In genomic region chr15:90716317-90716975, GRCh38 we compare ENCODE assay signal across 8 cellular contexts. TPM values are rescaled to one million over a fixed set of nuclear protein-coding genes. Genes with fewer than 3 reads are reported as not detected.
DNase-seq lines count a peak whose midpoint lies in the region; ATAC-seq and TF ChIP-seq lines count a peak whose summit lies in the region.

No MANE protein-coding gene starts in this region.

- TF ChIP-seq EP300 in suprapubic skin (IDR thresholded peaks at IDR 0.05) = no peak

- peak overlapping the region; percentile 80 to 97 (median 92) for H3K27ac ChIP-seq in BLaER1 treated with 17β-estradiol and CSF1 and Interleukin-3, amounts not matched to agents 10 nM and 100 nM
- peak overlapping the region; percentile 3; the same call in 1 of the 2 replicates for H3K27ac ChIP-seq in HUES6 (ENCODE audit: low read depth, low read length)
- peak overlapping the region; percentile 89 to 91 for H3K27ac ChIP-seq in ascending aorta
- peak overlapping the region; percentile 91 for H3K27ac ChIP-seq in suprapubic skin

- peak overlapping the region; percentile 67 to 98 (median 90) for H3K4me3 ChIP-seq in BLaER1 treated with 17β-estradiol and CSF1 and Interleukin-3, amounts not matched to agents 10 nM and 100 nM
- H3K4me3 ChIP-seq in HUES6 (ENCODE audit: low read depth, low read length) (peak overlapping the region; percentile 78), ascending aorta (peak overlapping the region; percentile 69), kidney epithelial cell (ENCODE audit: low read depth, low read length) (peak overlapping the region; percentile 75), suprapubic skin (peak overlapping the region; percentile 73)

- H3K4me2 ChIP-seq in BLaER1 treated with 17β-estradiol and CSF1 and Interleukin-3, amounts not matched to agents 10 nM and 100 nM = peak overlapping the region; percentile 74 to 90 (median 85)

- H3K9me3 ChIP-seq in BLaER1 treated with 17β-estradiol and CSF1 and Interleukin-3, amounts not matched to agents 10 nM and 100 nM (replicated peaks in 1 of 11) = no peaks in the 10 kb centered on the region
- H3K9me3 ChIP-seq in HUES6 (ENCODE audit: control insufficient read depth, insufficient read depth, low read depth, low read length) = no peaks in the 10 kb centered on the region
- H3K9me3 ChIP-seq in ascending aorta = no peaks in the 10 kb centered on the region
- no peaks in the 10 kb centered on the region for H3K9me3 ChIP-seq in suprapubic skin

- TF ChIP-seq POLR2A in suprapubic skin (IDR thresholded peaks at IDR 0.05) = no peak

- intact Hi-C loops in ascending aorta (cut with DNase I) = loop anchor here (2.0 to 5.0 kb wide), 4 partner anchors 36 to 221 kb away; partner anchors contain the start of genes FES and UNC45A

- 7% methylated on average over 14 of the region's 14 CpGs for WGBS in suprapubic skin

- DNase-seq in ascending aorta (ENCODE audit: low spot score in 2 of 2) (no peak), kidney epithelial cell (ENCODE audit: low read depth) (no peak), suprapubic skin (ENCODE audit: low spot score in 2 of 2) (no peak)
- DNase-seq in activated CD4-positive, alpha-beta T cell treated with anti-CD3 and anti-CD28 coated beads for 48 hours = no peak

- TF ChIP-seq CTCF in ascending aorta (IDR thresholded peaks at IDR 0.05) (no peak), kidney epithelial cell (IDR thresholded peaks at IDR 0.05; ENCODE audit: insufficient read depth, low read length, poor library complexity, severe bottlenecking) (no peak), suprapubic skin (IDR thresholded peaks at IDR 0.05) (no peak)

- ATAC-seq in GM18873 (IDR thresholded peaks at IDR 0.05; ENCODE audit: low FRiP score, unreplicated experiment) (no peak), HG02970 (IDR thresholded peaks at IDR 0.05; ENCODE audit: low FRiP score, unreplicated experiment) (no peak)

- no peaks in the 10 kb centered on the region for H3K27me3 ChIP-seq in BLaER1 treated with 17β-estradiol and CSF1 and Interleukin-3, amounts not matched to agents 10 nM and 100 nM
- H3K27me3 ChIP-seq in HUES6 (ENCODE audit: control insufficient read depth, insufficient read depth, low read length) = no peaks in the 10 kb centered on the region
- H3K27me3 ChIP-seq in ascending aorta = no peaks in the 10 kb centered on the region
- no peaks in the 10 kb centered on the region for H3K27me3 ChIP-seq in kidney epithelial cell (ENCODE audit: control insufficient read depth, insufficient read depth, low read length)
- H3K27me3 ChIP-seq in suprapubic skin = no peaks in the 10 kb centered on the region

- H3K9ac ChIP-seq in BLaER1 treated with 17β-estradiol and CSF1 and Interleukin-3, amounts not matched to agents 10 nM and 100 nM = peak overlapping the region; percentile 86 to 97 (median 91)
- H3K9ac ChIP-seq in HUES6 (ENCODE audit: low read length) = peak overlapping the region; percentile 87

- H3K4me1 ChIP-seq in BLaER1 treated with 17β-estradiol and CSF1 and Interleukin-3, amounts not matched to agents 10 nM and 100 nM = peaks cover 30 to 46% (median 32%) of the 10 kb centered on the region in 10 experiments
- H3K4me1 ChIP-seq in HUES6 (ENCODE audit: control insufficient read depth, insufficient read depth, low read length) (peaks cover 4% of the 10 kb centered on the region; the same call in 1 of the 2 replicates), ascending aorta (peaks cover 6 to 7% of the 10 kb centered on the region in 2 donors), suprapubic skin (peaks cover 15% of the 10 kb centered on the region)

- H3K36me3 ChIP-seq in BLaER1 treated with 17β-estradiol and CSF1 and Interleukin-3, amounts not matched to agents 10 nM and 100 nM = peaks cover 0 to 31% (median 14%) of the 10 kb centered on the region in 11 experiments; a peak in 13 of 22 replicates
- no peaks in the 10 kb centered on the region for H3K36me3 ChIP-seq in HUES6 (ENCODE audit: control insufficient read depth, insufficient read depth, low read length)
- no peaks in the 10 kb centered on the region for H3K36me3 ChIP-seq in ascending aorta
- H3K36me3 ChIP-seq in kidney epithelial cell (ENCODE audit: control insufficient read depth, insufficient read depth, low read length) = no peaks in the 10 kb centered on the region
- H3K36me3 ChIP-seq in suprapubic skin = no peaks in the 10 kb centered on the region

- H4K20me1 ChIP-seq in BLaER1 treated with 17β-estradiol and CSF1 and Interleukin-3, amounts not matched to agents 10 nM and 100 nM = no peaks in the 10 kb centered on the region; a peak in 3 of 22 replicates

RNA-seq across cellular contexts. Expression of gene BLM, which starts 0.7 kb away (rescaled TPM):
- total RNA-seq in ascending aorta (0.11 TPM), kidney epithelial cell (5.0 and 5.6 TPM in 2 replicates), suprapubic skin (1 to 10 TPM in 1 of 4 donors, under 1 TPM in 3; 0.72 to 2.4 (median 0.84) TPM)

Comparison
In these comparisons a context has a peak if more than half of its experiments do, and no peak if none do; other contexts are left out.
1. H3K27ac ChIP-seq: peak in every context shown above with its lines; median percentile 92 in BLaER1 treated with 17β-estradiol and CSF1 and Interleukin-3, amounts not matched to agents 10 nM and 100 nM; 91 in suprapubic skin; 90 in ascending aorta; 3 in HUES6.